ENCODE assay signal across 19 cellular contexts in genomic region chr19:10964903-10965302, GRCh38. TPM values are rescaled to one million over a fixed set of nuclear protein-coding genes. Genes with fewer than 3 reads are reported as not detected.
DNase-seq lines count a peak whose midpoint lies in the region; ATAC-seq and TF ChIP-seq lines count a peak whose summit lies in the region.
"Had no signal": no experiment of that assay in that cellular context is flagged by ENCODE, and none has a peak within 500 bp of the region (broad histone marks: within the 10 kb centered on the region; RNA-seq: fewer than 3 reads in every experiment).

No MANE protein-coding gene starts in this region.

- H3K4me2 ChIP-seq in OCI-LY7 (ENCODE audit: low read length): peak overlapping the region; percentile 76
- H3K4me2 ChIP-seq: hepatocyte had no signal

- CTCF ChIA-PET in activated CD8-positive, alpha-beta T cell treated with anti-CD3 and anti-CD28 coated beads for 36 hours (lab: Charles Lee): interaction anchor here (2.1 to 2.6 kb wide), 2 partner anchors 21 to 29 kb away, joined by 7 to 9 read pairs; no protein-coding TSS in a partner anchor
- CTCF ChIA-PET in activated CD8-positive, alpha-beta T cell treated with anti-CD3 and anti-CD28 coated beads, Interleukin-2, amount 10 ng/mL, durations not matched to agents 7 days and 5 days (lab: Charles Lee): no interaction called here
- CTCF ChIA-PET in OCI-LY7 (lab: Charles Lee; ENCODE audit: unreplicated experiment): no interaction called here

- H3K27ac Mint-ChIP-seq in activated CD8-positive, alpha-beta T cell treated with anti-CD3 and anti-CD28 coated beads for 36 hours: no peak overlapping the region
- H3K27ac Mint-ChIP-seq in activated CD8-positive, alpha-beta T cell treated with anti-CD3 and anti-CD28 coated beads, Interleukin-2, amount 10 ng/mL, durations not matched to agents 7 days and 5 days: no peak overlapping the region
- H3K27ac Mint-ChIP-seq in type B pancreatic cell: peak overlapping the region; percentile 46
- H3K27ac Mint-ChIP-seq: activated naive CD8-positive, alpha-beta T cell treated with anti-CD3 and anti-CD28 coated beads, Interleukin-2, amount 10 ng/mL, durations not matched to agents 7 days and 5 days had no signal

- H3K4me1 ChIP-seq in OCI-LY7 (ENCODE audit: insufficient read depth, low read length, poor library complexity, severe bottlenecking): peaks cover 73% of the 10 kb centered on the region
- no peaks in the 10 kb centered on the region for H3K4me1 ChIP-seq in foreskin keratinocyte

- POLR2A ChIA-PET in activated CD8-positive, alpha-beta T cell treated with anti-CD3 and anti-CD28 coated beads for 36 hours (lab: Charles Lee): interaction anchor here (0.6 to 1.4 kb wide), 4 partner anchors 23 to 125 kb away, joined by 3 read pairs; partner anchors contain the start of gene LDLR
- POLR2A ChIA-PET in activated CD8-positive, alpha-beta T cell treated with anti-CD3 and anti-CD28 coated beads, Interleukin-2, amount 10 ng/mL, durations not matched to agents 7 days and 5 days (lab: Charles Lee): no interaction called here
- POLR2A ChIA-PET in OCI-LY7 (lab: Charles Lee): interaction anchor here (1.3 to 4.2 kb wide), 2 partner anchors 11 to 14 kb away, joined by 4 to 43 read pairs; no protein-coding TSS in a partner anchor

- no peak overlapping the region for H3K4me3 Mint-ChIP-seq in activated CD8-positive, alpha-beta T cell treated with anti-CD3 and anti-CD28 coated beads for 36 hours
- no peak overlapping the region for H3K4me3 Mint-ChIP-seq in activated CD8-positive, alpha-beta T cell treated with anti-CD3 and anti-CD28 coated beads, Interleukin-2, amount 10 ng/mL, durations not matched to agents 7 days and 5 days
- peak overlapping the region; percentile 36 for H3K4me3 Mint-ChIP-seq in type B pancreatic cell

- peak overlapping the region; percentile 87 for H3K4me3 ChIP-seq in OCI-LY7 (ENCODE audit: low read depth, low read length, poor library complexity, severe bottlenecking)
- H3K4me3 ChIP-seq: hepatocyte, mucosa of descending colon, ovary, tibial artery had no signal

- peak; percentile 16 for TF ChIP-seq CTCF in activated CD8-positive, alpha-beta T cell treated with anti-CD3 and anti-CD28 coated beads for 36 hours (IDR thresholded peaks at IDR 0.05)
- TF ChIP-seq CTCF in OCI-LY7 (conservative IDR thresholded peaks at IDR 0.05; ENCODE audit: low read length) (peak; percentile 82), foreskin keratinocyte (conservative IDR thresholded peaks at IDR 0.05) (peak; percentile 28), type B pancreatic cell (conservative IDR thresholded peaks at IDR 0.05) (peak; percentile 45)

- no peaks in the 10 kb centered on the region for H3K27me3 ChIP-seq in foreskin keratinocyte
- H3K27me3 ChIP-seq: hepatocyte, ovary, tibial artery had no signal

- no peak for DNase-seq in activated CD8-positive, alpha-beta T cell treated with anti-CD3 and anti-CD28 coated beads for 36 hours
- no peak for DNase-seq in activated CD8-positive, alpha-beta T cell treated with anti-CD3 and anti-CD28 coated beads, Interleukin-2, amount 10 ng/mL, durations not matched to agents 7 days and 5 days
- DNase-seq in OCI-LY7 (ENCODE audit: low spot score): no peak
- DNase-seq in foreskin keratinocyte: no peak
- DNase-seq in type B pancreatic cell (ENCODE audit: extremely low spot score, unreplicated experiment): no peak
- DNase-seq in mucosa of gallbladder (ENCODE audit: low spot score): no peak
- DNase-seq: activated CD4-positive, alpha-beta T cell treated with anti-CD3 and anti-CD28 coated beads, Interleukin-2, amount 50 U/mL, for 1 hour; activated naive CD8-positive, alpha-beta T cell treated with anti-CD3 and anti-CD28 coated beads, Interleukin-2, amount 10 ng/mL, durations not matched to agents 7 days and 5 days; caudate nucleus; effector CD8-positive, alpha-beta T cell; mucosa of descending colon; NCI-H2081; NCI-H524 treated with DMSO at 0.1 percent for 48 hours; ovary; small intestine; tibial artery had no signal

- no peak for ATAC-seq in activated CD8-positive, alpha-beta T cell treated with anti-CD3 and anti-CD28 coated beads for 36 hours
- no peak for ATAC-seq in activated CD8-positive, alpha-beta T cell treated with anti-CD3 and anti-CD28 coated beads, Interleukin-2, amount 10 ng/mL, durations not matched to agents 7 days and 5 days
- ATAC-seq in foreskin keratinocyte (no peak), GM19452 (IDR thresholded peaks at IDR 0.05; ENCODE audit: unreplicated experiment) (no peak), GM21390 (IDR thresholded peaks at IDR 0.05; ENCODE audit: unreplicated experiment) (no peak)
- ATAC-seq: mucosa of descending colon had no signal

- peaks cover 11% of the 10 kb centered on the region for H3K36me3 Mint-ChIP-seq in activated CD8-positive, alpha-beta T cell treated with anti-CD3 and anti-CD28 coated beads for 36 hours (ENCODE audit: low read depth)
- peaks cover 5% of the 10 kb centered on the region for H3K36me3 Mint-ChIP-seq in activated CD8-positive, alpha-beta T cell treated with anti-CD3 and anti-CD28 coated beads, Interleukin-2, amount 10 ng/mL, durations not matched to agents 7 days and 5 days (ENCODE audit: low read depth)
- peaks cover 15% of the 10 kb centered on the region for H3K36me3 Mint-ChIP-seq in type B pancreatic cell

- no TSS peak for BruUV-seq in OCI-LY7 (replicated peaks; lab: Mats Ljungman, UMichigan)

- H3K9me2 ChIP-seq in OCI-LY7 (ENCODE audit: insufficient read depth, low read length): no peaks in the 10 kb centered on the region

- H4K20me1 ChIP-seq in OCI-LY7 (ENCODE audit: insufficient read depth, low read length): no peaks in the 10 kb centered on the region

- no peaks in the 10 kb centered on the region for H3K27me3 Mint-ChIP-seq in activated CD8-positive, alpha-beta T cell treated with anti-CD3 and anti-CD28 coated beads for 36 hours
- H3K27me3 Mint-ChIP-seq in activated CD8-positive, alpha-beta T cell treated with anti-CD3 and anti-CD28 coated beads, Interleukin-2, amount 10 ng/mL, durations not matched to agents 7 days and 5 days (ENCODE audit: low read depth): no peaks in the 10 kb centered on the region
- H3K27me3 Mint-ChIP-seq in type B pancreatic cell: no peaks in the 10 kb centered on the region
- H3K27me3 Mint-ChIP-seq: activated naive CD8-positive, alpha-beta T cell treated with anti-CD3 and anti-CD28 coated beads, Interleukin-2, amount 10 ng/mL, durations not matched to agents 7 days and 5 days had no signal

- no peaks in the 10 kb centered on the region for H3K9me3 ChIP-seq in OCI-LY7 (ENCODE audit: low read length)
- H3K9me3 ChIP-seq: mucosa of descending colon, ovary, tibial artery had no signal

- H3K27ac ChIP-seq in OCI-LY7 (ENCODE audit: low read depth, low read length, poor library complexity, severe bottlenecking) (peak overlapping the region; percentile 99), foreskin keratinocyte (no peak overlapping the region)
- H3K27ac ChIP-seq: hepatocyte, ovary, tibial artery had no signal

- H3K79me2 ChIP-seq in OCI-LY7 (ENCODE audit: insufficient read depth, low read depth, low read length): peaks cover 91% of the 10 kb centered on the region

- H3K9me3 Mint-ChIP-seq in activated CD8-positive, alpha-beta T cell treated with anti-CD3 and anti-CD28 coated beads for 36 hours: no peaks in the 10 kb centered on the region
- no peaks in the 10 kb centered on the region for H3K9me3 Mint-ChIP-seq in activated CD8-positive, alpha-beta T cell treated with anti-CD3 and anti-CD28 coated beads, Interleukin-2, amount 10 ng/mL, durations not matched to agents 7 days and 5 days (ENCODE audit: insufficient read depth)
- no peaks in the 10 kb centered on the region for H3K9me3 Mint-ChIP-seq in type B pancreatic cell
- H3K9me3 Mint-ChIP-seq: activated naive CD8-positive, alpha-beta T cell treated with anti-CD3 and anti-CD28 coated beads, Interleukin-2, amount 10 ng/mL, durations not matched to agents 7 days and 5 days had no signal

- H3K4me1 Mint-ChIP-seq in activated CD8-positive, alpha-beta T cell treated with anti-CD3 and anti-CD28 coated beads for 36 hours (ENCODE audit: low read depth): peaks cover 50% of the 10 kb centered on the region
- peaks cover 52% of the 10 kb centered on the region for H3K4me1 Mint-ChIP-seq in activated CD8-positive, alpha-beta T cell treated with anti-CD3 and anti-CD28 coated beads, Interleukin-2, amount 10 ng/mL, durations not matched to agents 7 days and 5 days (ENCODE audit: low read depth)
- peaks cover 42% of the 10 kb centered on the region for H3K4me1 Mint-ChIP-seq in type B pancreatic cell (ENCODE audit: unreplicated experiment)

- H2AFZ ChIP-seq in OCI-LY7 (ENCODE audit: low read length): no peak overlapping the region
- H2AFZ ChIP-seq: hepatocyte had no signal

- intact Hi-C loops in activated CD8-positive, alpha-beta T cell treated with anti-CD3 and anti-CD28 coated beads for 36 hours (cut with micrococcal nuclease): no loop called here
- intact Hi-C loops in OCI-LY7 (cut with micrococcal nuclease; ENCODE audit: unreplicated experiment): loop anchor here (5.0 kb wide), 1 partner anchor 373 kb away; no protein-coding TSS in a partner anchor

- H3K36me3 ChIP-seq in OCI-LY7 (ENCODE audit: insufficient read depth, low read length): peaks cover 50% of the 10 kb centered on the region
- H3K36me3 ChIP-seq: ovary, tibial artery had no signal

RNA-seq across cellular contexts. Expression of gene SMARCA4, which starts 4.1 kb away (rescaled TPM):
- total RNA-seq in activated CD8-positive, alpha-beta T cell treated with anti-CD3 and anti-CD28 coated beads for 36 hours: 10 to 100 TPM; 97.0 to 98.7 TPM
- total RNA-seq in activated CD8-positive, alpha-beta T cell treated with anti-CD3 and anti-CD28 coated beads, Interleukin-2, amount 10 ng/mL, durations not matched to agents 7 days and 5 days: 100 to 1,000 TPM; 108 to 115 TPM
- 360 and 409 TPM in 2 replicates for total RNA-seq in OCI-LY7 (2014; rRNA removed; shearing (Covaris generic))
- total RNA-seq in OCI-LY7 (2022): 554 and 581 TPM in 2 replicates
- 89.6 and 107 TPM in 2 replicates for total RNA-seq in foreskin keratinocyte
- polyA plus RNA-seq in foreskin keratinocyte: 80.4 and 85.9 TPM in 2 replicates
- 182 and 244 TPM in 2 replicates for total RNA-seq in type B pancreatic cell (ENCODE audit: low replicate concordance)
- total RNA-seq in mucosa of gallbladder: 95.5 TPM

RNA-seq across cellular contexts. Expression of gene TIMM29, which starts 36.3 kb away (rescaled TPM):
- 10 to 100 TPM; 14.7 to 17.7 TPM for total RNA-seq in activated CD8-positive, alpha-beta T cell treated with anti-CD3 and anti-CD28 coated beads for 36 hours
- total RNA-seq in activated CD8-positive, alpha-beta T cell treated with anti-CD3 and anti-CD28 coated beads, Interleukin-2, amount 10 ng/mL, durations not matched to agents 7 days and 5 days: 10 to 100 TPM; 20.2 to 23.0 TPM
- 24.1 and 28.3 TPM in 2 replicates for total RNA-seq in OCI-LY7 (2014; rRNA removed; shearing (Covaris generic))
- total RNA-seq in OCI-LY7 (2022) (26.2 and 27.3 TPM in 2 replicates), foreskin keratinocyte (14.0 and 16.6 TPM in 2 replicates), type B pancreatic cell (ENCODE audit: low replicate concordance) (31.8 and 33.7 TPM in 2 replicates), mucosa of gallbladder (23.8 TPM)
- 13.5 and 13.8 TPM in 2 replicates for polyA plus RNA-seq in foreskin keratinocyte

RNA-seq across cellular contexts. Expression of gene YIPF2, which starts 36.5 kb away (rescaled TPM):
- 10 to 100 TPM; 21.7 to 24.4 TPM for total RNA-seq in activated CD8-positive, alpha-beta T cell treated with anti-CD3 and anti-CD28 coated beads for 36 hours
- 10 to 100 TPM; 20.4 to 20.5 TPM for total RNA-seq in activated CD8-positive, alpha-beta T cell treated with anti-CD3 and anti-CD28 coated beads, Interleukin-2, amount 10 ng/mL, durations not matched to agents 7 days and 5 days
- total RNA-seq in OCI-LY7 (2014; rRNA removed; shearing (Covaris generic)): 26.7 and 31.8 TPM in 2 replicates
- total RNA-seq in OCI-LY7 (2022) (27.5 and 31.5 TPM in 2 replicates), foreskin keratinocyte (43.8 and 54.1 TPM in 2 replicates), type B pancreatic cell (ENCODE audit: low replicate concordance) (58.5 and 124 TPM in 2 replicates), mucosa of gallbladder (76.8 TPM)
- 46.1 and 52.7 TPM in 2 replicates for polyA plus RNA-seq in foreskin keratinocyte

Comparison
In these comparisons a context has a peak if more than half of its experiments do, and no peak if none do; other contexts are left out.
1. CTCF ChIP-seq: peak in every context shown above with its lines; median percentile 82 in OCI-LY7; 45 in type B pancreatic cell; 28 in foreskin keratinocyte; 16 in activated CD8-positive, alpha-beta T cell treated with anti-CD3 and anti-CD28 coated beads for 36 hours.